Comparison of ENCODE assay signal across 11 cellular contexts in genomic region chr7:98354511-98355249, GRCh38. TPM values are rescaled to one million over a fixed set of nuclear protein-coding genes. Genes with fewer than 3 reads are reported as not detected.
DNase-seq lines count a peak whose midpoint lies in the region; ATAC-seq, FAIRE-seq and TF ChIP-seq lines count a peak whose summit lies in the region.
"Had no signal": no experiment of that assay in that cellular context is flagged by ENCODE, and none has a peak within 500 bp of the region (broad histone marks: within the 10 kb centered on the region; RNA-seq: fewer than 3 reads in every experiment).

No MANE protein-coding gene starts in this region.

- H3K27ac Mint-ChIP-seq in stimulated activated effector memory CD8-positive, alpha-beta T cell treated with anti-CD3 and anti-CD28 coated beads, Interleukin-12 subunit alpha, Interleukin-12 subunit beta, amount 100 ng/mL, for 72 hours, result no peak overlapping the region
- H3K27ac Mint-ChIP-seq: progenitor cell of endocrine pancreas had no signal

- H3K36me3 Mint-ChIP-seq in stimulated activated effector memory CD8-positive, alpha-beta T cell treated with anti-CD3 and anti-CD28 coated beads, Interleukin-12 subunit alpha, Interleukin-12 subunit beta, amount 100 ng/mL, for 72 hours, result no peaks in the 10 kb centered on the region

- H3K9me3 Mint-ChIP-seq in stimulated activated effector memory CD8-positive, alpha-beta T cell treated with anti-CD3 and anti-CD28 coated beads, Interleukin-12 subunit alpha, Interleukin-12 subunit beta, amount 100 ng/mL, for 72 hours, result no peaks in the 10 kb centered on the region
- H3K9me3 Mint-ChIP-seq: central memory CD8-positive, alpha-beta T cell had no signal

- ATAC-seq in pancreas (peak in 3 of 4 donors; percentile 66 to 77 (median 74)), HG03025 (IDR thresholded peaks at IDR 0.05; ENCODE audit: low FRiP score, unreplicated experiment) (no peak), GM18870 (IDR thresholded peaks at IDR 0.05; ENCODE audit: unreplicated experiment) (no peak)
- ATAC-seq in stimulated activated effector memory CD8-positive, alpha-beta T cell treated with anti-CD3 and anti-CD28 coated beads, Interleukin-12 subunit alpha, Interleukin-12 subunit beta, amount 100 ng/mL, for 72 hours, result no peak

- H3K4me1 ChIP-seq in fibroblast of lung (ENCODE audit: control insufficient read depth, extremely low read depth, insufficient read depth, low read length) (peaks cover 9% of the 10 kb centered on the region), pancreas (peaks cover 5 to 9% (median 7%) of the 10 kb centered on the region in 3 donors)

- peak overlapping the region; percentile 21 for H3K27ac ChIP-seq in fibroblast of lung (ENCODE audit: insufficient read depth, low read length)
- peak overlapping the region in 2 of 4 donors; percentile 37 to 46 for H3K27ac ChIP-seq in pancreas

- TF ChIP-seq CTCF in fibroblast of lung (conservative IDR thresholded peaks at IDR 0.05 in 1 of 2, IDR thresholded peaks at IDR 0.05 in 1 of 2; ENCODE audit: low read depth in 1 of 2, low read length in 2 of 2) (no peak), pancreas (IDR thresholded peaks at IDR 0.05) (no peak)

- no peaks in the 10 kb centered on the region for H4K20me1 ChIP-seq in fibroblast of lung (ENCODE audit: control insufficient read depth, extremely low read depth, insufficient read depth, low read length)

- H3K4me3 Mint-ChIP-seq in stimulated activated effector memory CD8-positive, alpha-beta T cell treated with anti-CD3 and anti-CD28 coated beads, Interleukin-12 subunit alpha, Interleukin-12 subunit beta, amount 100 ng/mL, for 72 hours, result no peak overlapping the region
- H3K4me3 Mint-ChIP-seq: central memory CD8-positive, alpha-beta T cell had no signal

- H2AFZ ChIP-seq in fibroblast of lung (ENCODE audit: low read length), result no peak overlapping the region

- no peaks in the 10 kb centered on the region for H3K9me3 ChIP-seq in fibroblast of lung (ENCODE audit: control insufficient read depth, insufficient read depth, low read depth, low read length)
- H3K9me3 ChIP-seq in pancreas, result no peaks in the 10 kb centered on the region

- peak overlapping the region; percentile 67 for H3K4me2 ChIP-seq in fibroblast of lung (ENCODE audit: extremely low read depth, insufficient read depth, low read length)

- no peaks in the 10 kb centered on the region for H3K79me2 ChIP-seq in fibroblast of lung (ENCODE audit: control insufficient read depth, insufficient read depth, low read length)

- DNase-seq in EH (ENCODE audit: low read depth), result peak; percentile 93
- peak; percentile 97 for DNase-seq in RCC 7860 (ENCODE audit: low spot score)
- DNase-seq in fibroblast of lung (ENCODE audit: low read depth in 2 of 2), result peak; percentile 63 to 91
- DNase-seq in pancreas, result peak in 1 of 6 donors; percentile 55
- no peak for DNase-seq in DMS 273 (lab: John Stamatoyannopoulos, UW; ENCODE audit: unreplicated experiment)
- no peak for DNase-seq in stimulated activated effector memory CD8-positive, alpha-beta T cell treated with anti-CD3 and anti-CD28 coated beads, Interleukin-12 subunit alpha, Interleukin-12 subunit beta, amount 100 ng/mL, for 72 hours (ENCODE audit: low spot score in 2 of 2)

- no peaks in the 10 kb centered on the region for H3K4me1 Mint-ChIP-seq in stimulated activated effector memory CD8-positive, alpha-beta T cell treated with anti-CD3 and anti-CD28 coated beads, Interleukin-12 subunit alpha, Interleukin-12 subunit beta, amount 100 ng/mL, for 72 hours
- H3K4me1 Mint-ChIP-seq: central memory CD8-positive, alpha-beta T cell had no signal

- 84 to 86% methylated on average over 22 of the region's 22 CpGs for WGBS in pancreas, 2 donors

- H3K36me3 ChIP-seq in fibroblast of lung (ENCODE audit: control insufficient read depth, insufficient read depth, low read length), result no peaks in the 10 kb centered on the region
- H3K36me3 ChIP-seq in pancreas, result no peaks in the 10 kb centered on the region

- H3K4me3 ChIP-seq in fibroblast of lung (replicated peaks in 1 of 4; ENCODE audit: control extremely low read depth in 1 of 4, insufficient read depth in 1 of 4, low read depth in 3 of 4, low read length in 4 of 4) (no peak overlapping the region), pancreas (no peak overlapping the region)

- intact Hi-C loops in pancreas (cut with DNase I), result no loop called here

- H3K9ac ChIP-seq in fibroblast of lung (ENCODE audit: insufficient read depth, low read length), result no peak overlapping the region

- FAIRE-seq in RCC 7860 (lab: Jason Lieb, UNC) (peak; percentile 98), pancreas (lab: Jason Lieb, UNC) (no peak)
- FAIRE-seq: GM12891 had no signal

- H3K27me3 ChIP-seq in fibroblast of lung (ENCODE audit: control insufficient read depth, insufficient read depth, low read length) (no peaks in the 10 kb centered on the region), pancreas (no peaks in the 10 kb centered on the region)

RNA-seq across cellular contexts. Expression of gene BAIAP2L1, which starts 46.2 kb away (rescaled TPM):
- total RNA-seq in fibroblast of lung (2.8 and 5.3 TPM in 2 replicates), pancreas (10 to 100 TPM; 18.8 to 31.5 (median 24.2) TPM)
- polyA plus RNA-seq in fibroblast of lung (3.1 and 3.4 TPM in 2 replicates), pancreas (10 to 100 TPM; 17.9 to 20.3 TPM)
- 3.6 and 4.1 TPM in 2 replicates for polyA plus RNA-seq in fibroblast of lung (2012)
- polyA minus RNA-seq in fibroblast of lung (ENCODE audit: low replicate concordance), result 1.5 and 3.3 TPM in 2 replicates

Comparison
In these comparisons a context has a peak if more than half of its experiments do, and no peak if none do; other contexts are left out.
1. DNase-seq: peak in EH (single experiment), RCC 7860 (single experiment) and fibroblast of lung (2 of 2); none in DMS 273 (single experiment) and stimulated activated effector memory CD8-positive, alpha-beta T cell treated with anti-CD3 and anti-CD28 coated beads, Interleukin-12 subunit alpha, Interleukin-12 subunit beta, amount 100 ng/mL, for 72 hours (0 of 2).
2. ATAC-seq: peak in pancreas (3 of 4); none in HG03025 (single experiment), GM18870 (single experiment) and stimulated activated effector memory CD8-positive, alpha-beta T cell treated with anti-CD3 and anti-CD28 coated beads, Interleukin-12 subunit alpha, Interleukin-12 subunit beta, amount 100 ng/mL, for 72 hours (single experiment).